In genomic region chr19:11519138-11519537, GRCh38 we compare ENCODE assay signal across 17 cellular contexts. TPM values are rescaled to one million over a fixed set of nuclear protein-coding genes. Genes with fewer than 3 reads are reported as not detected.
DNase-seq lines count a peak whose midpoint lies in the region; ATAC-seq, FAIRE-seq and TF ChIP-seq lines count a peak whose summit lies in the region.
"Had no signal": no experiment of that assay in that cellular context is flagged by ENCODE, and none has a peak within 500 bp of the region (broad histone marks: within the 10 kb centered on the region; RNA-seq: fewer than 3 reads in every experiment).

No MANE protein-coding gene starts in this region.

- H3K4me1 Mint-ChIP-seq in neural crest cell: no peaks in the 10 kb centered on the region
- H3K4me1 Mint-ChIP-seq in activated naive CD4-positive, alpha-beta T cell treated with anti-CD3 and anti-CD28 coated beads, Interleukin-2, amount 10 ng/mL, durations not matched to agents 7 days and 5 days: no peaks in the 10 kb centered on the region
- H3K4me1 Mint-ChIP-seq: H9 had no signal

- H3K36me3 ChIP-seq in bronchial epithelial cell (ENCODE audit: control insufficient read depth, insufficient read depth, low read length): peaks cover 2% of the 10 kb centered on the region

- DNase-seq in ELR (ENCODE audit: low read depth): peak; percentile 31
- DNase-seq in M059J (ENCODE audit: low read depth): peak; percentile 61
- peak; percentile 45 for DNase-seq in bronchial epithelial cell (ENCODE audit: low read depth)
- no peak for DNase-seq in neural crest cell (ENCODE audit: low read depth, low spot score)
- DNase-seq in activated naive CD4-positive, alpha-beta T cell treated with anti-CD3 and anti-CD28 coated beads, Interleukin-2, amount 10 ng/mL, durations not matched to agents 7 days and 5 days: no peak
- no peak for DNase-seq in posterior vena cava (ENCODE audit: low spot score)
- DNase-seq: ACHN; BE2C; C1 segment of cervical spinal cord; CD4-positive, CD25-positive, alpha-beta regulatory T cell; CD8-positive, alpha-beta memory T cell; COR-L47; GDM1; H9 had no signal

- H3K27ac Mint-ChIP-seq in neural crest cell (ENCODE audit: unreplicated experiment): no peak overlapping the region
- no peak overlapping the region for H3K27ac Mint-ChIP-seq in activated naive CD4-positive, alpha-beta T cell treated with anti-CD3 and anti-CD28 coated beads, Interleukin-2, amount 10 ng/mL, durations not matched to agents 7 days and 5 days
- H3K27ac Mint-ChIP-seq: CD4-positive, CD25-positive, alpha-beta regulatory T cell; CD8-positive, alpha-beta memory T cell had no signal

- no peak for ATAC-seq in GM21737 (IDR thresholded peaks at IDR 0.05; ENCODE audit: unreplicated experiment)

- FAIRE-seq in bronchial epithelial cell (lab: Jason Lieb, UNC): no peak
- FAIRE-seq: A204.1, H1 had no signal

- H3K27me3 ChIP-seq in bronchial epithelial cell (ENCODE audit: control insufficient read depth, insufficient read depth, low read length): no peaks in the 10 kb centered on the region
- H3K27me3 ChIP-seq: BE2C had no signal

- no peak overlapping the region for H3K4me3 ChIP-seq in bronchial epithelial cell (ENCODE audit: low read depth, low read length)

- CTCF ChIA-PET in activated naive CD4-positive, alpha-beta T cell treated with anti-CD3 and anti-CD28 coated beads, Interleukin-2, amount 10 ng/mL, durations not matched to agents 7 days and 5 days (lab: Charles Lee): no interaction called here

- H3K4me3 Mint-ChIP-seq in neural crest cell: peak overlapping the region; percentile 23
- no peak overlapping the region for H3K4me3 Mint-ChIP-seq in activated naive CD4-positive, alpha-beta T cell treated with anti-CD3 and anti-CD28 coated beads, Interleukin-2, amount 10 ng/mL, durations not matched to agents 7 days and 5 days
- H3K4me3 Mint-ChIP-seq: CD8-positive, alpha-beta memory T cell; H9 had no signal

- no peaks in the 10 kb centered on the region for H3K36me3 Mint-ChIP-seq in neural crest cell (ENCODE audit: low read depth)
- H3K36me3 Mint-ChIP-seq in activated naive CD4-positive, alpha-beta T cell treated with anti-CD3 and anti-CD28 coated beads, Interleukin-2, amount 10 ng/mL, durations not matched to agents 7 days and 5 days: peaks cover 4% of the 10 kb centered on the region

- intact Hi-C loops in posterior vena cava (cut with DNase I): no loop called here

- no peaks in the 10 kb centered on the region for H3K27me3 Mint-ChIP-seq in neural crest cell (ENCODE audit: low read depth)
- H3K27me3 Mint-ChIP-seq in activated naive CD4-positive, alpha-beta T cell treated with anti-CD3 and anti-CD28 coated beads, Interleukin-2, amount 10 ng/mL, durations not matched to agents 7 days and 5 days: no peaks in the 10 kb centered on the region
- H3K27me3 Mint-ChIP-seq: CD4-positive, CD25-positive, alpha-beta regulatory T cell; CD8-positive, alpha-beta memory T cell had no signal

- H3K9me3 Mint-ChIP-seq in neural crest cell: no peaks in the 10 kb centered on the region
- H3K9me3 Mint-ChIP-seq in activated naive CD4-positive, alpha-beta T cell treated with anti-CD3 and anti-CD28 coated beads, Interleukin-2, amount 10 ng/mL, durations not matched to agents 7 days and 5 days: no peaks in the 10 kb centered on the region
- H3K9me3 Mint-ChIP-seq: CD4-positive, CD25-positive, alpha-beta regulatory T cell; CD8-positive, alpha-beta memory T cell; H9 had no signal

- TF ChIP-seq CTCF in bronchial epithelial cell (IDR thresholded peaks at IDR 0.05; ENCODE audit: insufficient read depth, low read length, severe bottlenecking) (no peak), neural crest cell (conservative IDR thresholded peaks at IDR 0.05) (no peak)

RNA-seq across cellular contexts. Expression of gene ECSIT, which starts 9.8 kb away (rescaled TPM):
- 29.5 and 43.3 TPM in 2 replicates for total RNA-seq in M059J (2014; rRNA removed; shearing (Covaris generic))
- total RNA-seq in bronchial epithelial cell (27.7 and 57.4 TPM in 2 replicates), neural crest cell (46.0 and 49.4 TPM in 2 replicates), posterior vena cava (10 to 100 TPM; 27.9 TPM)

RNA-seq across cellular contexts. Expression of gene ZNF653, which starts 13.5 kb away (rescaled TPM):
- 5.2 and 21.1 TPM in 2 replicates for total RNA-seq in M059J (2014; rRNA removed; shearing (Covaris generic))
- 5.3 and 8.3 TPM in 2 replicates for total RNA-seq in bronchial epithelial cell
- 17.9 and 19.0 TPM in 2 replicates for total RNA-seq in neural crest cell
- 1 to 10 TPM; 6.1 to 9.4 TPM for total RNA-seq in posterior vena cava

RNA-seq across cellular contexts. Expression of gene CNN1, which starts 19.5 kb away (rescaled TPM):
- 30.5 and 31.4 TPM in 2 replicates for total RNA-seq in M059J (2014; rRNA removed; shearing (Covaris generic))
- total RNA-seq in bronchial epithelial cell (not detected in 2 replicates), neural crest cell (1.6 and 1.8 TPM in 2 replicates), posterior vena cava (1,000 to 10,000 TPM; 1,163 to 1,588 TPM)
- total RNA-seq: CD4-positive, CD25-positive, alpha-beta regulatory T cell; CD8-positive, alpha-beta memory T cell had no signal

RNA-seq across cellular contexts. Expression of gene ELAVL3, which starts 38.3 kb away (rescaled TPM):
- total RNA-seq in M059J (2014; rRNA removed; shearing (Covaris generic)): not detected in 2 replicates
- not detected in 2 replicates for total RNA-seq in bronchial epithelial cell
- 39.7 and 42.8 TPM in 2 replicates for total RNA-seq in neural crest cell
- not detected for total RNA-seq in posterior vena cava
- total RNA-seq: CD4-positive, CD25-positive, alpha-beta regulatory T cell; CD8-positive, alpha-beta memory T cell had no signal

RNA-seq across cellular contexts. Expression of gene ELOF1, which starts 39.9 kb away (rescaled TPM):
- total RNA-seq in M059J (2014; rRNA removed; shearing (Covaris generic)): 84.6 and 136 TPM in 2 replicates
- total RNA-seq in bronchial epithelial cell (20.3 and 30.7 TPM in 2 replicates), neural crest cell (69.8 and 70.0 TPM in 2 replicates), posterior vena cava (10 to 100 TPM; 23.2 to 36.9 TPM)

Comparison
In these comparisons a context has a peak if more than half of its experiments do, and no peak if none do; other contexts are left out.
1. DNase-seq: peak in ELR (single experiment), M059J (single experiment) and bronchial epithelial cell (single experiment); none in neural crest cell (single experiment), activated naive CD4-positive, alpha-beta T cell treated with anti-CD3 and anti-CD28 coated beads, Interleukin-2, amount 10 ng/mL, durations not matched to agents 7 days and 5 days (single experiment) and posterior vena cava (single experiment).
2. RNA of gene CNN1, which starts 19.5 kb away (total RNA-seq): 1,163 to 1,588 TPM in posterior vena cava; 30.5 to 31.4 TPM in M059J, 1.6 to 1.8 TPM in neural crest cell and not detected in bronchial epithelial cell; every median in the first group is over 10 times any median in the second.